11 cellular contexts compared by ENCODE assay signal in genomic region chr3:49173792-49174170, GRCh38. TPM values are rescaled to one million over a fixed set of nuclear protein-coding genes. Genes with fewer than 3 reads are reported as not detected.
DNase-seq lines count a peak whose midpoint lies in the region; ATAC-seq and TF ChIP-seq lines count a peak whose summit lies in the region.
"Had no signal": no experiment of that assay in that cellular context is flagged by ENCODE, and none has a peak within 500 bp of the region (broad histone marks: within the 10 kb centered on the region; RNA-seq: fewer than 3 reads in every experiment).

No MANE protein-coding gene starts in this region.

- no peak for TF ChIP-seq EP300 in sigmoid colon (IDR thresholded peaks at IDR 0.05)

- H3K9me3 Mint-ChIP-seq in activated CD4-positive, alpha-beta T cell treated with anti-CD3 and anti-CD28 coated beads for 36 hours (ENCODE audit: low read depth) = no peaks in the 10 kb centered on the region

- no peak for DNase-seq in ascending aorta (ENCODE audit: low spot score in 2 of 2)
- DNase-seq in hepatic stellate cell (ENCODE audit: low spot score) = peak; percentile 68
- DNase-seq in sigmoid colon = no peak
- DNase-seq in left lung = no peak
- DNase-seq in activated CD4-positive, alpha-beta T cell treated with anti-CD3 and anti-CD28 coated beads for 36 hours = no peak
- no peak for DNase-seq in activated naive CD4-positive, alpha-beta T cell treated with Interleukin-2 at 50 U/mL for 16 hours
- DNase-seq: activated effector memory CD4-positive, alpha-beta T cell treated with anti-CD3 and anti-CD28 coated beads, Interleukin-2, amount 50 U/mL, for 16 hours; naive B cell had no signal

- no peaks in the 10 kb centered on the region for H3K36me3 Mint-ChIP-seq in activated CD4-positive, alpha-beta T cell treated with anti-CD3 and anti-CD28 coated beads for 36 hours (ENCODE audit: low read depth)
- H3K36me3 Mint-ChIP-seq: naive B cell had no signal

- H3K27me3 ChIP-seq in HUES6 (ENCODE audit: control insufficient read depth, insufficient read depth, low read length) (0 out of 2 replicates have a peak, but pooled peaks cover 5% of the 10 kb centered on the region), ascending aorta (no peaks in the 10 kb centered on the region), sigmoid colon (no peaks in the 10 kb centered on the region), left lung (no peaks in the 10 kb centered on the region)

- H3K4me3 ChIP-seq in HUES6 (ENCODE audit: low read depth, low read length) = peak overlapping the region; percentile 94; the same call in 1 of the 2 replicates
- H3K4me3 ChIP-seq in ascending aorta = peak overlapping the region; percentile 70 to 75
- peak overlapping the region; percentile 8 to 93 (median 67) for H3K4me3 ChIP-seq in sigmoid colon
- H3K4me3 ChIP-seq in left lung = no peak overlapping the region
- H3K4me3 ChIP-seq: HAP-1 had no signal

- ATAC-seq in left lung (no peak), GM18520 (IDR thresholded peaks at IDR 0.05; ENCODE audit: unreplicated experiment) (no peak)
- no peak for ATAC-seq in activated CD4-positive, alpha-beta T cell treated with anti-CD3 and anti-CD28 coated beads for 36 hours

- no peak for TF ChIP-seq POLR2A in sigmoid colon (IDR thresholded peaks at IDR 0.05)

- H3K4me1 ChIP-seq in HUES6 (ENCODE audit: control insufficient read depth, insufficient read depth, low read length) (peaks cover 31% of the 10 kb centered on the region), ascending aorta (peaks cover 18 to 30% of the 10 kb centered on the region in 2 donors), sigmoid colon (peaks cover 0 to 60% (median 42%) of the 10 kb centered on the region in 4 donors), left lung (peaks cover 15 to 37% of the 10 kb centered on the region in 2 donors)

- H3K9me3 ChIP-seq in HUES6 (ENCODE audit: control insufficient read depth, insufficient read depth, low read depth, low read length) = no peaks in the 10 kb centered on the region
- H3K9me3 ChIP-seq in ascending aorta = no peaks in the 10 kb centered on the region
- H3K9me3 ChIP-seq in sigmoid colon = no peaks in the 10 kb centered on the region
- H3K9me3 ChIP-seq in left lung = no peaks in the 10 kb centered on the region
- H3K9me3 ChIP-seq: HAP-1 had no signal

- H3K27ac Mint-ChIP-seq in activated CD4-positive, alpha-beta T cell treated with anti-CD3 and anti-CD28 coated beads for 36 hours = no peak overlapping the region
- H3K27ac Mint-ChIP-seq: naive B cell had no signal

- H3K9ac ChIP-seq in HUES6 (ENCODE audit: low read length) = peak overlapping the region; percentile 46

- intact Hi-C loops in ascending aorta (cut with DNase I) = loop anchor here (2.0 kb wide), 1 partner anchor 25 kb away; a partner anchor contains a TSS
- intact Hi-C loops in sigmoid colon (cut with DNase I) = loop anchor here (5.0 kb wide), 3 partner anchors 44 to 184 kb away; partner anchors contain the start of gene GPX1
- intact Hi-C loops in left lung (cut with DNase I) = loop anchor here in 1 of 2 donors (10.0 kb wide), 1 partner anchor 121 kb away; no protein-coding TSS in a partner anchor
- intact Hi-C loops in activated CD4-positive, alpha-beta T cell treated with anti-CD3 and anti-CD28 coated beads for 36 hours (cut with DNase I, micrococcal nuclease) = no loop called here

- H3K27ac ChIP-seq in HUES6 (ENCODE audit: low read depth, low read length) (no peak overlapping the region), ascending aorta (peak overlapping the region; percentile 82 to 92), sigmoid colon (peak overlapping the region; percentile 85 to 95 (median 88)), left lung (peak overlapping the region in 1 of 2 donors; percentile 76)

- CTCF ChIA-PET in activated CD4-positive, alpha-beta T cell treated with anti-CD3 and anti-CD28 coated beads for 36 hours (lab: Charles Lee) = interaction anchor here (0.5 to 1.7 kb wide), 2 partner anchors 9 to 349 kb away, joined by 3 to 4 read pairs; no protein-coding TSS in a partner anchor

- H3K4me3 Mint-ChIP-seq in activated CD4-positive, alpha-beta T cell treated with anti-CD3 and anti-CD28 coated beads for 36 hours = no peak overlapping the region

- peaks cover 11% of the 10 kb centered on the region for H3K4me1 Mint-ChIP-seq in activated CD4-positive, alpha-beta T cell treated with anti-CD3 and anti-CD28 coated beads for 36 hours

- TF ChIP-seq CTCF in ascending aorta (IDR thresholded peaks at IDR 0.05) = no peak
- TF ChIP-seq CTCF in sigmoid colon (IDR thresholded peaks at IDR 0.05) = no peak
- TF ChIP-seq CTCF in left lung (IDR thresholded peaks at IDR 0.05) = no peak

- H3K36me3 ChIP-seq in HUES6 (ENCODE audit: control insufficient read depth, insufficient read depth, low read length) (peaks cover 7% of the 10 kb centered on the region; the same call in 1 of the 2 replicates), ascending aorta (peaks cover 12 to 13% of the 10 kb centered on the region in 2 donors), sigmoid colon (peaks cover 3 to 37% (median 23%) of the 10 kb centered on the region in 4 donors), left lung (peaks cover 0 to 21% of the 10 kb centered on the region in 2 donors)
- H3K36me3 ChIP-seq: HAP-1 had no signal

- 62 to 71% methylated on average over 4 of the region's 4 CpGs for WGBS in sigmoid colon, 2 donors

- POLR2A ChIA-PET in activated CD4-positive, alpha-beta T cell treated with anti-CD3 and anti-CD28 coated beads for 36 hours (lab: Charles Lee) = no interaction called here

- no peaks in the 10 kb centered on the region for H3K27me3 Mint-ChIP-seq in activated CD4-positive, alpha-beta T cell treated with anti-CD3 and anti-CD28 coated beads for 36 hours

RNA-seq across cellular contexts. Expression of gene KLHDC8B, which starts 2.4 kb away (rescaled TPM):
- total RNA-seq in ascending aorta = 57.5 TPM
- 100 to 1,000 TPM in 2 of 4 donors, 10 to 100 TPM in 2; 95.3 to 134 (median 98.0) TPM for total RNA-seq in sigmoid colon
- 10 to 100 TPM; 11.3 to 27.6 (median 16.1) TPM for polyA plus RNA-seq in sigmoid colon
- total RNA-seq in left lung = 10 to 100 TPM; 31.2 to 33.3 TPM
- total RNA-seq in activated CD4-positive, alpha-beta T cell treated with anti-CD3 and anti-CD28 coated beads for 36 hours = 1 to 10 TPM; 1.2 to 3.1 TPM

RNA-seq across cellular contexts. Expression of gene CCDC71, which starts 7.7 kb away (rescaled TPM):
- total RNA-seq in ascending aorta (31.6 TPM), sigmoid colon (10 to 100 TPM; 12.5 to 27.3 (median 16.4) TPM), left lung (10 to 100 TPM; 16.9 to 21.0 TPM)
- 10 to 100 TPM; 13.4 to 23.0 (median 15.6) TPM for polyA plus RNA-seq in sigmoid colon
- total RNA-seq in activated CD4-positive, alpha-beta T cell treated with anti-CD3 and anti-CD28 coated beads for 36 hours = 10 to 100 TPM; 19.5 to 22.2 TPM

RNA-seq across cellular contexts. Expression of gene LAMB2, which starts 40.9 kb away (rescaled TPM):
- total RNA-seq in ascending aorta (1,772 TPM), sigmoid colon (100 to 1,000 TPM; 252 to 612 (median 330) TPM), left lung (100 to 1,000 TPM; 283 to 484 TPM)
- 10 to 100 TPM; 10.2 to 85.0 (median 26.6) TPM for polyA plus RNA-seq in sigmoid colon
- under 1 TPM in 1 of 2 experiments, not detected in 1; 0.71 TPM for total RNA-seq in activated CD4-positive, alpha-beta T cell treated with anti-CD3 and anti-CD28 coated beads for 36 hours

RNA-seq across cellular contexts. Expression of gene USP19, which starts 53.2 kb away (rescaled TPM):
- total RNA-seq in ascending aorta (37.8 TPM), sigmoid colon (10 to 100 TPM; 48.2 to 98.4 (median 55.7) TPM), left lung (10 to 100 TPM; 50.9 to 54.7 TPM)
- polyA plus RNA-seq in sigmoid colon = 10 to 100 TPM; 22.2 to 33.8 (median 27.3) TPM
- 10 to 100 TPM; 45.2 to 45.9 TPM for total RNA-seq in activated CD4-positive, alpha-beta T cell treated with anti-CD3 and anti-CD28 coated beads for 36 hours

Comparison
In these comparisons a context has a peak if more than half of its experiments do, and no peak if none do; other contexts are left out.
1. H3K4me3 ChIP-seq: peak in HUES6 (single experiment), ascending aorta (2 of 2) and sigmoid colon (4 of 4); none in left lung (0 of 2).
2. RNA of gene KLHDC8B, which starts 2.4 kb away (total RNA-seq): 95.3 to 134 TPM in sigmoid colon, 57.5 TPM in ascending aorta (single experiment) and 31.2 to 33.3 TPM in left lung; 1.2 to 3.1 TPM in activated CD4-positive, alpha-beta T cell treated with anti-CD3 and anti-CD28 coated beads for 36 hours; every median in the first group is over 4 times any median in the second.
3. RNA of gene LAMB2, which starts 40.9 kb away (total RNA-seq): 1,772 TPM in ascending aorta (single experiment), 283 to 484 TPM in left lung and 252 to 612 TPM in sigmoid colon; 0.71 TPM in activated CD4-positive, alpha-beta T cell treated with anti-CD3 and anti-CD28 coated beads for 36 hours; every median in the first group is over 100 times any median in the second.
4. intact Hi-C loops: an anchor here in ascending aorta (2.0 kb wide) and sigmoid colon (5.0 kb wide); none called in activated CD4-positive, alpha-beta T cell treated with anti-CD3 and anti-CD28 coated beads for 36 hours.